ENCODE assay signal across 8 cellular contexts in genomic region chr10:5684318-5684970, GRCh38. TPM values are rescaled to one million over a fixed set of nuclear protein-coding genes. Genes with fewer than 3 reads are reported as not detected.
DNase-seq lines count a peak whose midpoint lies in the region; ATAC-seq and TF ChIP-seq lines count a peak whose summit lies in the region.

TASOR2 (plus strand) TSS chr10:5684838; CDS start chr10:5720643, 35,805 bp downstream.

- POLR2A ChIA-PET in CD8-positive, alpha-beta T cell (lab: Charles Lee): interaction anchor here (0.5 to 1.0 kb wide), 6 partner anchors 25 to 1910 kb away, joined by 3 to 4 read pairs (median 4); no protein-coding TSS in a partner anchor

- intact Hi-C loops in CD8-positive, alpha-beta T cell (cut with DNase I, micrococcal nuclease): loop anchor here (1.0 to 10.0 kb wide), 11 partner anchors 8 to 1910 kb away; partner anchors contain the start of genes ANKRD16 (in 2 of the 2), GDI2 (in 2 of the 2), IL15RA (in 2 of the 2) and ASB13 (in 1 of the 2)
- intact Hi-C loops in lower lobe of right lung (cut with DNase I): no loop called here

- H3K9me3 ChIP-seq in CD8-positive, alpha-beta T cell (ENCODE audit: low read length): no peaks in the 10 kb centered on the region
- no peaks in the 10 kb centered on the region for H3K9me3 ChIP-seq in lower lobe of right lung

- no peaks in the 10 kb centered on the region for H3K9me3 Mint-ChIP-seq in CD8-positive, alpha-beta T cell

- CTCF ChIA-PET in CD8-positive, alpha-beta T cell (lab: Charles Lee): interaction anchor here (1.2 to 2.0 kb wide), 2 partner anchors 55 to 190 kb away, joined by 3 to 7 read pairs; no protein-coding TSS in a partner anchor

- peaks cover 37% of the 10 kb centered on the region for H3K4me1 ChIP-seq in CD8-positive, alpha-beta T cell (ENCODE audit: insufficient read depth, low read length)
- peaks cover 30% of the 10 kb centered on the region for H3K4me1 ChIP-seq in lower lobe of right lung

- H3K27me3 ChIP-seq in CD8-positive, alpha-beta T cell (ENCODE audit: insufficient read depth, low read length): no peaks in the 10 kb centered on the region
- no peaks in the 10 kb centered on the region for H3K27me3 ChIP-seq in lower lobe of right lung (ENCODE audit: low read depth)

- no peaks in the 10 kb centered on the region for H3K36me3 ChIP-seq in CD8-positive, alpha-beta T cell (ENCODE audit: insufficient read depth, low read length)
- H3K36me3 ChIP-seq in lower lobe of right lung: no peaks in the 10 kb centered on the region

- TF ChIP-seq CTCF in CD8-positive, alpha-beta T cell (IDR thresholded peaks at IDR 0.05): no peak
- no peak for TF ChIP-seq CTCF in lower lobe of right lung (IDR thresholded peaks at IDR 0.05)

- H3K36me3 Mint-ChIP-seq in CD8-positive, alpha-beta T cell: peaks cover 19% of the 10 kb centered on the region

- H3K27ac ChIP-seq in CD8-positive, alpha-beta T cell (ENCODE audit: low read depth, low read length): peak within 1 kb of the TSS; percentile 85
- peak within 1 kb of the TSS; percentile 93 for H3K27ac ChIP-seq in lower lobe of right lung

- H3K4me3 ChIP-seq in CD8-positive, alpha-beta T cell (ENCODE audit: low read depth, low read length): peak within 1 kb of the TSS; percentile 88
- peak within 1 kb of the TSS; percentile 93 for H3K4me3 ChIP-seq in lower lobe of right lung

- peaks cover 43% of the 10 kb centered on the region for H3K4me1 Mint-ChIP-seq in CD8-positive, alpha-beta T cell (ENCODE audit: low read depth)

- H3K27ac Mint-ChIP-seq in CD8-positive, alpha-beta T cell: peak within 1 kb of the TSS; percentile 96

- ATAC-seq in CD8-positive, alpha-beta T cell: peak; percentile 88
- ATAC-seq in GM19467 (IDR thresholded peaks at IDR 0.05; ENCODE audit: unreplicated experiment) (peak; percentile 75), lower lobe of right lung (peak; percentile 99)

- peak; percentile 86 to 97 (median 96) for DNase-seq in CD8-positive, alpha-beta T cell
- DNase-seq in HS-5 (ENCODE audit: low read depth) (peak; percentile 72), lower lobe of right lung (peak; percentile 99)
- peak; percentile 96 for DNase-seq in NK-92 treated with Interleukin-12 subunit alpha and Interleukin-12 subunit beta, amount 100 ng/mL, for 24 hours (lab: John Stamatoyannopoulos, UW)
- peak; percentile 98 for DNase-seq in activated CD8-positive, alpha-beta memory T cell treated with anti-CD3 and anti-CD28 coated beads for 24 hours
- DNase-seq in effector CD4-positive, alpha-beta T cell: peak; percentile 96
- peak; percentile 93 to 97 (median 97) for DNase-seq in stimulated activated CD4-positive, alpha-beta T cell treated with anti-CD3 and anti-CD28 coated beads, TNF-alpha, amount 100 ng/mL, for 24 hours (ENCODE audit: low read depth in 3 of 3)

- no peaks in the 10 kb centered on the region for H3K27me3 Mint-ChIP-seq in CD8-positive, alpha-beta T cell (ENCODE audit: low read depth)

- peak within 1 kb of the TSS; percentile 92 for H3K4me3 Mint-ChIP-seq in CD8-positive, alpha-beta T cell

RNA-seq across cellular contexts. Expression of gene TASOR2, which starts in this region (rescaled TPM):
- total RNA-seq in CD8-positive, alpha-beta T cell: 10 to 100 TPM; 52.7 to 61.2 TPM
- total RNA-seq in lower lobe of right lung: 48.9 TPM

Comparison
In these comparisons a context has a peak if more than half of its experiments do, and no peak if none do; other contexts are left out.
1. Peak in every context shown above with its lines: DNase-seq, ATAC-seq, H3K4me3 ChIP-seq and H3K27ac ChIP-seq.